Comparison of ENCODE assay signal across 23 cellular contexts in genomic region chr4:150135134-150135773, GRCh38. TPM values are rescaled to one million over a fixed set of nuclear protein-coding genes. Genes with fewer than 3 reads are reported as not detected.
DNase-seq lines count a peak whose midpoint lies in the region; ATAC-seq, FAIRE-seq and TF ChIP-seq lines count a peak whose summit lies in the region.
"Had no signal": no experiment of that assay in that cellular context is flagged by ENCODE, and none has a peak within 500 bp of the region (broad histone marks: within the 10 kb centered on the region; RNA-seq: fewer than 3 reads in every experiment).

No MANE protein-coding gene starts in this region.

- no peaks in the 10 kb centered on the region for H3K36me3 ChIP-seq in KMS-11 (ENCODE audit: insufficient read depth)
- H3K36me3 ChIP-seq in GM12878 (ENCODE audit: control insufficient read depth in 2 of 2, insufficient read depth in 2 of 2, low read length in 1 of 2), result no peaks in the 10 kb centered on the region
- H3K36me3 ChIP-seq in mesendoderm (ENCODE audit: control insufficient read depth, insufficient read depth, low read length), result no peaks in the 10 kb centered on the region
- H3K36me3 ChIP-seq: left ventricle myocardium inferior had no signal

- H3K27me3 Mint-ChIP-seq in mesothelial cell of epicardium (ENCODE audit: low read depth), result no peaks in the 10 kb centered on the region

- peaks cover 24% of the 10 kb centered on the region for H3K4me1 Mint-ChIP-seq in mesothelial cell of epicardium

- no TSS peak for BruUV-seq in GM12878 (replicated peaks; lab: Mats Ljungman, UMichigan)

- H3K4me3 ChIP-seq in KMS-11 (IDR thresholded peaks at IDR 0.05; ENCODE audit: insufficient read depth, low read depth, low read length), result no peak overlapping the region
- H3K4me3 ChIP-seq in GM12878, result no peak overlapping the region
- no peak overlapping the region for H3K4me3 ChIP-seq in mesendoderm (ENCODE audit: low read length)
- H3K4me3 ChIP-seq: left ventricle myocardium inferior, smooth muscle cell had no signal

- DNase-seq in DMS53 (lab: John Stamatoyannopoulos, UW) (peak; percentile 0), DMS53 treated with DMSO at 0.1 percent for 48 hours (lab: John Stamatoyannopoulos, UW; ENCODE audit: unreplicated experiment) (no peak), GM12878 (ENCODE audit: low read depth, low spot score) (no peak), mesothelial cell of epicardium (ENCODE audit: low spot score in 2 of 2, unreplicated experiment in 2 of 2) (no peak), NCI-H345 treated with DMSO at 0.1 percent for 48 hours (lab: John Stamatoyannopoulos, UW; ENCODE audit: unreplicated experiment) (no peak), mesendoderm (no peak)
- DNase-seq: activated CD4-positive, CD25-positive, alpha-beta regulatory T cell treated with anti-CD3 and anti-CD28 coated beads, Interleukin-2, amount 50 U/mL, for 72 hours; activated naive CD4-positive, alpha-beta T cell treated with anti-CD3 and anti-CD28 coated beads, Interleukin-2, amount 50 U/mL, for 16 hours; activated T-cell treated with anti-CD3 and anti-CD28 coated beads, Interleukin-2, amount 50 U/mL, for 24 hours; AML-193; head of caudate nucleus; left ventricle myocardium inferior; NCI-H187; NCI-H2227 treated with DMSO at 0.1 percent for 48 hours; stimulated activated CD4-positive, alpha-beta T cell treated with anti-CD3 and anti-CD28 coated beads, Interleukin-4, amount 100 ng/mL, for 1 hour; stimulated activated naive CD8-positive, alpha-beta T cell treated with anti-CD3 and anti-CD28 coated beads, Interleukin-15, amount 100 ng/mL, for 72 hours; T-helper 9 cell; trophoblast cell had no signal

- TF ChIP-seq RAD21 in GM12878 (IDR thresholded peaks at IDR 0.05; ENCODE audit: insufficient read depth, low read depth, low read length), result no peak

- H3K4me2 ChIP-seq in KMS-11 (peak overlapping the region; percentile 79), GM12878 (ENCODE audit: control insufficient read depth, insufficient read depth) (no peak overlapping the region), mesendoderm (ENCODE audit: low read length) (no peak overlapping the region)
- H3K4me2 ChIP-seq: smooth muscle cell had no signal

- no peak for FAIRE-seq in GM12878 (lab: Jason Lieb, UNC)
- FAIRE-seq: colon had no signal

- intact Hi-C loops in GM12878 (cut with micrococcal nuclease; ENCODE audit: unreplicated experiment), result no loop called here

- TF ChIP-seq CTCF in KMS-11 (conservative IDR thresholded peaks at IDR 0.05; ENCODE audit: low read depth, low read length), result no peak
- TF ChIP-seq CTCF in GM12878 (IDR thresholded peaks at IDR 0.05 in 2 of 3, conservative IDR thresholded peaks at IDR 0.05 in 1 of 3; ENCODE audit: control insufficient read depth in 2 of 3, extremely low read depth in 1 of 3, insufficient read depth in 1 of 3, low read depth in 3 of 3, low read length in 3 of 3), result no peak
- no peak for TF ChIP-seq CTCF in mesothelial cell of epicardium (IDR thresholded peaks at IDR 0.05; ENCODE audit: unreplicated experiment)

- no peak overlapping the region; the same call in 1 of the 2 replicates for H2AFZ ChIP-seq in KMS-11 (ENCODE audit: low read depth)
- H2AFZ ChIP-seq in GM12878 (ENCODE audit: control insufficient read depth, low read depth, low read length), result no peak overlapping the region

- H3K79me2 ChIP-seq in KMS-11 (ENCODE audit: insufficient read depth, low read depth), result no peaks in the 10 kb centered on the region
- no peaks in the 10 kb centered on the region for H3K79me2 ChIP-seq in GM12878 (ENCODE audit: control insufficient read depth, insufficient read depth, low read length)
- H3K79me2 ChIP-seq in mesendoderm (ENCODE audit: control insufficient read depth, insufficient read depth, low read length), result no peaks in the 10 kb centered on the region

- TF ChIP-seq EP300 in GM12878 (IDR thresholded peaks at IDR 0.05; ENCODE audit: borderline replicate concordance in 1 of 2, control insufficient read depth in 1 of 2, low read depth in 2 of 2, low read length in 2 of 2), result no peak

- in situ Hi-C loops in GM12878 (cut with MboI), result no loop called here

- H3K79me1 ChIP-seq in mesendoderm (ENCODE audit: low read length), result no peaks in the 10 kb centered on the region

- H2AK5ac ChIP-seq in mesendoderm (ENCODE audit: low read length), result no peak overlapping the region

- H3K27me3 ChIP-seq in KMS-11 (ENCODE audit: insufficient read depth, low read depth) (no peaks in the 10 kb centered on the region), GM12878 (replicated peaks in 1 of 2; ENCODE audit: control insufficient read depth in 2 of 2, insufficient read depth in 2 of 2, low read length in 1 of 2) (no peaks in the 10 kb centered on the region; a peak in 2 of 4 replicates), mesendoderm (ENCODE audit: insufficient read depth, low read length, poor library complexity) (no peaks in the 10 kb centered on the region)

- no peak for TF ChIP-seq POLR2A in GM12878 (IDR thresholded peaks at IDR 0.05; ENCODE audit: low read depth, low read length)

- H3K9me3 ChIP-seq in GM12878 (replicated peaks; ENCODE audit: control insufficient read depth, insufficient read depth, low read length), result no peaks in the 10 kb centered on the region
- H3K9me3 ChIP-seq: left ventricle myocardium inferior had no signal

- H3K4me3 Mint-ChIP-seq in mesothelial cell of epicardium, result no peak overlapping the region
- H3K4me3 Mint-ChIP-seq: activated T-cell treated with anti-CD3 and anti-CD28 coated beads, Interleukin-2, amount 50 U/mL, for 24 hours; stimulated activated naive CD8-positive, alpha-beta T cell treated with anti-CD3 and anti-CD28 coated beads, Interleukin-15, amount 100 ng/mL, for 72 hours had no signal

- no peak overlapping the region for H3K4ac ChIP-seq in mesendoderm (ENCODE audit: low read depth, low read length)

- CTCF ChIA-PET in GM12878 (lab: Yijun Ruan, JAX), result no interaction called here

- H4K20me1 ChIP-seq in KMS-11 (ENCODE audit: insufficient read depth) (no peaks in the 10 kb centered on the region), GM12878 (ENCODE audit: control insufficient read depth, insufficient read depth) (no peaks in the 10 kb centered on the region)

- H4K5ac ChIP-seq in mesendoderm (ENCODE audit: low read length), result no peak overlapping the region

- 10% methylated on average over 4 of the region's 4 CpGs for WGBS in GM12878 (ENCODE audit: insufficient coverage, insufficient replicate concordance, low lambda C conversion rate, missing lambda C conversion rate)
- no CpG with 5 or more reads among the region's 4 CpGs for WGBS in mesendoderm (ENCODE audit: extremely low coverage, insufficient coverage, low lambda C conversion rate)

- peaks cover 8% of the 10 kb centered on the region for H3K9me3 Mint-ChIP-seq in mesothelial cell of epicardium
- H3K9me3 Mint-ChIP-seq: activated T-cell treated with anti-CD3 and anti-CD28 coated beads, Interleukin-2, amount 50 U/mL, for 24 hours; stimulated activated naive CD8-positive, alpha-beta T cell treated with anti-CD3 and anti-CD28 coated beads, Interleukin-15, amount 100 ng/mL, for 72 hours had no signal

- POLR2A ChIA-PET in GM12878 (lab: Charles Lee), result no interaction called here

- RAD21 ChIA-PET in GM12878 (lab: Charles Lee; ENCODE audit: unreplicated experiment), result interaction anchor here (1.1 kb wide), 1 partner anchor 74 kb away, joined by 3 read pairs; no protein-coding TSS in a partner anchor

- peak overlapping the region; percentile 60 for H3K27ac Mint-ChIP-seq in mesothelial cell of epicardium
- H3K27ac Mint-ChIP-seq: activated T-cell treated with anti-CD3 and anti-CD28 coated beads, Interleukin-2, amount 50 U/mL, for 24 hours; stimulated activated naive CD8-positive, alpha-beta T cell treated with anti-CD3 and anti-CD28 coated beads, Interleukin-15, amount 100 ng/mL, for 72 hours had no signal

- H3K9ac ChIP-seq in KMS-11 (no peak overlapping the region), GM12878 (ENCODE audit: control insufficient read depth, insufficient read depth, low read length) (no peak overlapping the region), mesendoderm (ENCODE audit: low read length) (no peak overlapping the region)

- H3K27ac ChIP-seq in KMS-11 (peak overlapping the region; percentile 32), GM12878 (ENCODE audit: control insufficient read depth, insufficient read depth) (no peak overlapping the region), mesendoderm (ENCODE audit: low read depth, low read length) (no peak overlapping the region)
- H3K27ac ChIP-seq: 22Rv1, left ventricle myocardium inferior had no signal

- SMC1A ChIA-PET in GM12878 (lab: Charles Lee; ENCODE audit: uncharacterized antibody, unreplicated experiment), result no interaction called here

- H2BK5ac ChIP-seq in mesendoderm (ENCODE audit: low read length), result no peak overlapping the region

- H3K4me1 ChIP-seq in KMS-11 (ENCODE audit: low read depth, poor library complexity, severe bottlenecking) (peaks cover 84% of the 10 kb centered on the region), GM12878 (ENCODE audit: control insufficient read depth, insufficient read depth, low read length) (no peaks in the 10 kb centered on the region), mesendoderm (ENCODE audit: control insufficient read depth, low read depth, low read length) (no peaks in the 10 kb centered on the region)

- no peak for ATAC-seq in GM12878
- ATAC-seq in GM21717 (IDR thresholded peaks at IDR 0.05; ENCODE audit: unreplicated experiment), result no peak
- ATAC-seq: stimulated activated naive CD8-positive, alpha-beta T cell treated with anti-CD3 and anti-CD28 coated beads, Interleukin-15, amount 100 ng/mL, for 72 hours had no signal

- H3K36me3 Mint-ChIP-seq in mesothelial cell of epicardium, result peaks cover 21% of the 10 kb centered on the region

- H4K8ac ChIP-seq in mesendoderm (ENCODE audit: low read depth, low read length), result no peak overlapping the region

- no peak overlapping the region for H3K18ac ChIP-seq in mesendoderm (ENCODE audit: low read length)

- H3K56ac ChIP-seq in mesendoderm (ENCODE audit: low read length), result no peak overlapping the region

- no peak overlapping the region for H3K23ac ChIP-seq in mesendoderm (ENCODE audit: low read length)

- no peak overlapping the region for H2BK120ac ChIP-seq in mesendoderm (ENCODE audit: low read depth, low read length)

- no peak overlapping the region for H2BK15ac ChIP-seq in mesendoderm (replicated peaks; ENCODE audit: low read depth)

RNA-seq across cellular contexts. Expression of gene DCLK2, which starts 57.0 kb away (rescaled TPM):
- not detected in 2 replicates for total RNA-seq in GM12878 (2013; cell fraction: nucleolus; rRNA removed)
- not detected in 2 replicates for total RNA-seq in GM12878 (2014; rRNA removed)
- not detected in 2 replicates for total RNA-seq in GM12878 (2014; rRNA removed; fragmentation: Illumina TruSeq; extraction: Trizol)
- total RNA-seq in GM12878 (2021), result not detected in 2 replicates
- polyA plus RNA-seq in GM12878 (2011; ENCODE audit: low read depth), result not detected
- polyA plus RNA-seq in GM12878 (2011; rRNA removed), result not detected in 2 replicates
- polyA plus RNA-seq in GM12878 (2011; cell fraction: cytosol; rRNA removed), result not detected in 2 replicates
- polyA plus RNA-seq in GM12878 (2011; cell fraction: nucleus; rRNA removed), result not detected in 2 replicates
- polyA plus RNA-seq in GM12878 (2012), result 0.19 TPM in 1 of 2 replicates, not detected in the other
- not detected in 2 replicates for polyA plus RNA-seq in GM12878 (2014; fragmentation: Illumina TruSeq; extraction: Trizol)
- polyA plus RNA-seq in GM12878 (2014; fragmentation: Nextera tagmentation; extraction: Ambion mirVana), result not detected
- polyA plus RNA-seq in GM12878 (2014; rRNA removed), result not detected in 2 replicates
- polyA plus RNA-seq in GM12878 (2016; fragmentation: Nextera tagmentation; extraction: Ambion mirVana), result not detected
- polyA minus RNA-seq in GM12878 (2011; rRNA and poly(A)+ RNA removed), result not detected in 2 replicates
- polyA minus RNA-seq in GM12878 (2011; cell fraction: cytosol; rRNA and poly(A)+ RNA removed), result not detected in 2 replicates
- not detected in 2 replicates for polyA minus RNA-seq in GM12878 (2011; cell fraction: nucleus; rRNA and poly(A)+ RNA removed)
- total RNA-seq in mesothelial cell of epicardium, result 49.2 to 52.5 TPM (median 49.5 TPM) in 3 replicates
- 0.08 TPM for polyA plus RNA-seq in mesendoderm (2013, experiment 1 of 2)
- polyA plus RNA-seq in mesendoderm (2013, experiment 2 of 2), result 0.06 TPM

Comparison
In these comparisons a context has a peak if more than half of its experiments do, and no peak if none do; other contexts are left out.
1. RNA of gene DCLK2, which starts 57.0 kb away (total RNA-seq): 49.2 to 52.5 TPM in mesothelial cell of epicardium; not detected in GM12878; every median in the first group is over 10 times any median in the second.